ENCODE assay signal across 18 cellular contexts in genomic region chr10:127151981-127152699, GRCh38. TPM values are rescaled to one million over a fixed set of nuclear protein-coding genes. Genes with fewer than 3 reads are reported as not detected.
A peak's percentile ranks its signal among the peaks of the same experiment; 100 is the strongest.
DNase-seq lines count a peak whose midpoint lies in the region; ATAC-seq and TF ChIP-seq lines count a peak whose summit lies in the region.
"Had no signal": no experiment of that assay in that cellular context is flagged by ENCODE, and none has a peak within 500 bp of the region (broad histone marks: within the 10 kb centered on the region; RNA-seq: fewer than 3 reads in every experiment).

No MANE protein-coding gene starts in this region.

- no peak for TF ChIP-seq POLR2A in right lobe of liver (IDR thresholded peaks at IDR 0.05)

- no TSS peak for BruUV-seq in PC-3 (replicated peaks; lab: Mats Ljungman, UMichigan)

- CTCF ChIA-PET in AG04450 (lab: Charles Lee) (no interaction called here), PC-3 (lab: Charles Lee) (no interaction called here)

- DNase-seq in AG04450 (ENCODE audit: low read depth, low spot score): no peak
- DNase-seq in PC-3: peak; percentile 54
- peak; percentile 76 to 90 (median 89) for DNase-seq in right lobe of liver
- DNase-seq in cerebellum (ENCODE audit: low spot score): no peak
- DNase-seq in T-helper 1 cell: no peak
- DNase-seq: activated CD4-positive, alpha-beta T cell treated with anti-CD3 and anti-CD28 coated beads, Interleukin-2, amount 10 ng/mL, durations not matched to agents 24 days and 14 days; activated CD8-positive, alpha-beta memory T cell treated with anti-CD3 and anti-CD28 coated beads, Interleukin-2, amount 50 U/mL, for 48 hours; activated naive CD4-positive, alpha-beta T cell treated with anti-CD3 and anti-CD28 coated beads for 36 hours; effector CD8-positive, alpha-beta T cell; EL; NCI-H146; NCI-H2227 treated with DMSO at 0.1 percent for 48 hours had no signal

- no peaks in the 10 kb centered on the region for H4K20me1 ChIP-seq in PC-3 (ENCODE audit: low read length)

- ATAC-seq in PC-3: no peak
- ATAC-seq in esophagus mucosa: peak; percentile 32
- peak; percentile 98 to 99 (median 99) for ATAC-seq in right lobe of liver
- no peak for ATAC-seq in HG03354 (IDR thresholded peaks at IDR 0.05; ENCODE audit: poor library complexity, severe bottlenecking, unreplicated experiment)
- no peak for ATAC-seq in GM18517 (IDR thresholded peaks at IDR 0.05; ENCODE audit: unreplicated experiment)
- ATAC-seq: sciatic nerve had no signal

- no peak overlapping the region; the same call in 1 of the 2 replicates for H3K4me2 ChIP-seq in PC-3 (ENCODE audit: low read length)

- POLR2A ChIA-PET in AG04450 (lab: Yijun Ruan, JAX) (interaction anchor here (0.7 kb wide), 1 partner anchor 110 kb away, joined by 3 read pairs; no protein-coding TSS in a partner anchor), PC-3 (lab: Charles Lee; ENCODE audit: unreplicated experiment) (no interaction called here)

- no peak overlapping the region for H2AFZ ChIP-seq in PC-3 (ENCODE audit: low read length)

- intact Hi-C loops in PC-3 (cut with micrococcal nuclease): no loop called here
- intact Hi-C loops in right lobe of liver (cut with DNase I): no loop called here

- no peaks in the 10 kb centered on the region for H3K9me2 ChIP-seq in PC-3 (replicated peaks; ENCODE audit: low read length)

- 32% methylated on average over 8 of the region's 9 CpGs for WGBS in right lobe of liver (ENCODE audit: insufficient coverage, low coverage, low lambda C conversion rate, missing lambda C conversion rate)

- TF ChIP-seq CTCF in AG04450 (IDR thresholded peaks at IDR 0.05; ENCODE audit: low read depth, low read length): no peak
- TF ChIP-seq CTCF in PC-3 (conservative IDR thresholded peaks at IDR 0.05; ENCODE audit: low read depth, low read length): no peak
- TF ChIP-seq CTCF in right lobe of liver (IDR thresholded peaks at IDR 0.05): no peak

- H3K9me3 ChIP-seq in AG04450 (ENCODE audit: control insufficient read depth, insufficient read depth, low read length): no peaks in the 10 kb centered on the region
- no peaks in the 10 kb centered on the region for H3K9me3 ChIP-seq in PC-3 (ENCODE audit: low read length)
- no peaks in the 10 kb centered on the region for H3K9me3 ChIP-seq in right lobe of liver
- H3K9me3 ChIP-seq: neutrophil had no signal

- no peaks in the 10 kb centered on the region for H3K27me3 ChIP-seq in AG04450 (ENCODE audit: control insufficient read depth, insufficient read depth, low read length)
- no peaks in the 10 kb centered on the region for H3K27me3 ChIP-seq in PC-3 (ENCODE audit: low read length)
- no peaks in the 10 kb centered on the region for H3K27me3 ChIP-seq in right lobe of liver

- no peaks in the 10 kb centered on the region for H3K36me3 ChIP-seq in PC-3 (ENCODE audit: low read depth, low read length)
- H3K36me3 ChIP-seq in right lobe of liver: no peaks in the 10 kb centered on the region
- H3K36me3 ChIP-seq: neutrophil had no signal

- H3F3A ChIP-seq in PC-3 (ENCODE audit: low read length, unreplicated experiment): peaks cover 4% of the 10 kb centered on the region

- H3K4me3 ChIP-seq in AG04450 (ENCODE audit: low read depth, low read length) (no peak overlapping the region), PC-3 (ENCODE audit: low read length) (no peak overlapping the region), right lobe of liver (no peak overlapping the region)

- H3K9ac ChIP-seq in PC-3 (ENCODE audit: low read length): no peak overlapping the region

- peak overlapping the region; percentile 3 for H3K27ac ChIP-seq in AG04450 (ENCODE audit: low read depth, low read length)
- H3K27ac ChIP-seq in PC-3 (ENCODE audit: low read length): no peak overlapping the region
- peak overlapping the region in 1 of 3 donors; percentile 7 for H3K27ac ChIP-seq in right lobe of liver
- H3K27ac ChIP-seq: neutrophil had no signal

- H3K79me2 ChIP-seq in PC-3 (ENCODE audit: low read length): no peaks in the 10 kb centered on the region

- H3K4me1 ChIP-seq in PC-3 (ENCODE audit: insufficient read depth, low read length) (peaks cover 53% of the 10 kb centered on the region), right lobe of liver (peaks cover 0 to 17% (median 7%) of the 10 kb centered on the region in 4 donors)

RNA-seq across cellular contexts. Expression of gene INSYN2A, which starts 44.3 kb away (rescaled TPM):
- 0.35 and 0.36 TPM in 2 replicates for polyA plus RNA-seq in AG04450 (2011; rRNA removed)
- polyA minus RNA-seq in AG04450 (2011; rRNA and poly(A)+ RNA removed): 0.39 and 0.41 TPM in 2 replicates
- total RNA-seq in PC-3 (2014; rRNA removed) (not detected in 2 replicates), esophagus mucosa (not detected), right lobe of liver (not detected), cerebellum (12.6 TPM)
- total RNA-seq: activated CD4-positive, alpha-beta T cell treated with anti-CD3 and anti-CD28 coated beads, Interleukin-2, amount 10 ng/mL, durations not matched to agents 24 days and 14 days; activated naive CD4-positive, alpha-beta T cell treated with anti-CD3 and anti-CD28 coated beads for 36 hours; sciatic nerve; SK-MEL-5 had no signal

Comparison
In these comparisons a context has a peak if more than half of its experiments do, and no peak if none do; other contexts are left out.
1. DNase-seq: peak in PC-3 (single experiment) and right lobe of liver (3 of 3); none in AG04450 (single experiment), cerebellum (single experiment) and T-helper 1 cell (0 of 5).
2. ATAC-seq: peak in esophagus mucosa (single experiment) and right lobe of liver (4 of 4); none in PC-3 (single experiment), HG03354 (single experiment) and GM18517 (single experiment).
3. RNA of gene INSYN2A, which starts 44.3 kb away (total RNA-seq): 12.6 TPM in cerebellum (single experiment); not detected in esophagus mucosa (single experiment), not detected in PC-3 and not detected in right lobe of liver; every median in the first group is over 10 times any median in the second.